In genomic region chr7:13990984-13991790, GRCh38 we compare ENCODE assay signal across 8 cellular contexts. TPM values are rescaled to one million over a fixed set of nuclear protein-coding genes. Genes with fewer than 3 reads are reported as not detected.
DNase-seq lines count a peak whose midpoint lies in the region; TF ChIP-seq lines count a peak whose summit lies in the region.

No MANE protein-coding gene starts in this region.

- peak overlapping the region; percentile 66 for H3K9ac ChIP-seq in SK-N-MC (ENCODE audit: insufficient read length)

- H3K9me3 ChIP-seq in DOHH2 (ENCODE audit: control insufficient read depth, insufficient read depth, low read length) (peaks cover 4% of the 10 kb centered on the region; the same call in 1 of the 2 replicates), HAP-1 (no peaks in the 10 kb centered on the region), SK-N-MC (ENCODE audit: low read depth, low read length) (no peaks in the 10 kb centered on the region), adrenal gland (replicated peaks in 1 of 3) (no peaks in the 10 kb centered on the region), tibial artery (no peaks in the 10 kb centered on the region)

- H3K27ac ChIP-seq in DOHH2 (ENCODE audit: low read depth, low read length) (no peak overlapping the region), SK-N-MC (peak overlapping the region; percentile 82), adrenal gland (peak overlapping the region; percentile 87 to 95 (median 91)), tibial artery (peak overlapping the region; percentile 73 to 86)

- H3K4me3 ChIP-seq in DOHH2 (ENCODE audit: low read length): peak overlapping the region; percentile 72
- H3K4me3 ChIP-seq in HAP-1: peak overlapping the region; percentile 39
- H3K4me3 ChIP-seq in SK-N-MC: peak overlapping the region; percentile 94
- peak overlapping the region in 3 of 4 donors; percentile 14 to 88 (median 67) for H3K4me3 ChIP-seq in adrenal gland
- H3K4me3 ChIP-seq in tibial artery: peak overlapping the region; percentile 70 to 71

- 0 to 1% (median 0%) methylated on average over 27 to 38 of the region's 38 CpGs for WGBS in adrenal gland, 4 donors

- H3K36me3 Mint-ChIP-seq in osteocyte (ENCODE audit: unreplicated experiment): peaks cover 2% of the 10 kb centered on the region

- intact Hi-C loops in adrenal gland (cut with DNase I): no loop called here
- intact Hi-C loops in cardiac septum (cut with DNase I): loop anchor here (2.0 to 5.0 kb wide), 2 partner anchors 216 to 466 kb away; no protein-coding TSS in a partner anchor
- intact Hi-C loops in tibial artery (cut with DNase I; ENCODE audit: low total_unique reads): no loop called here

- H3K4me1 ChIP-seq in DOHH2 (ENCODE audit: control insufficient read depth, low read length) (peaks cover 17% of the 10 kb centered on the region), HAP-1 (peaks cover 16% of the 10 kb centered on the region), adrenal gland (replicated peaks in 1 of 2) (peaks cover 13 to 18% of the 10 kb centered on the region in 2 donors), tibial artery (peaks cover 0 to 32% (median 5%) of the 10 kb centered on the region in 4 donors)

- no peaks in the 10 kb centered on the region for H3K27me3 Mint-ChIP-seq in osteocyte (ENCODE audit: unreplicated experiment)

- H3K9me3 Mint-ChIP-seq in osteocyte (ENCODE audit: unreplicated experiment): no peaks in the 10 kb centered on the region

- peak in 1 of 2 donors; percentile 82 for TF ChIP-seq POLR2A in adrenal gland (IDR thresholded peaks at IDR 0.05)

- no peaks in the 10 kb centered on the region for H3K4me1 Mint-ChIP-seq in osteocyte (ENCODE audit: unreplicated experiment)

- no peaks in the 10 kb centered on the region for H3K9me2 ChIP-seq in DOHH2 (replicated peaks; ENCODE audit: control insufficient read depth, low read length)

- H3K27ac Mint-ChIP-seq in osteocyte (ENCODE audit: unreplicated experiment): no peak overlapping the region

- no peaks in the 10 kb centered on the region for H3K79me2 ChIP-seq in DOHH2 (ENCODE audit: control insufficient read depth, low read length)

- in situ Hi-C loops in HAP-1 (cut with MboI; ENCODE audit: low sequenced_read_pairs): no loop called here

- peak; percentile 95 to 97 for DNase-seq in HAP-1 (ENCODE audit: low spot score in 2 of 2)
- peak; percentile 98 for DNase-seq in MV-4-11 (lab: John Stamatoyannopoulos, UW)
- DNase-seq in SK-N-MC (ENCODE audit: low read depth, low spot score): peak; percentile 74
- DNase-seq in adrenal gland: peak; percentile 96 to 99 (median 98)
- peak; percentile 97 for DNase-seq in cardiac septum (ENCODE audit: low spot score)
- DNase-seq in osteocyte (ENCODE audit: extremely low spot score, unreplicated experiment): peak; percentile 98
- peak; percentile 98 for DNase-seq in tibial artery

- no peak overlapping the region for H3K4me3 Mint-ChIP-seq in osteocyte (ENCODE audit: unreplicated experiment)

- H3K36me3 ChIP-seq in DOHH2 (ENCODE audit: control insufficient read depth, low read length) (no peaks in the 10 kb centered on the region), HAP-1 (replicated peaks) (no peaks in the 10 kb centered on the region), SK-N-MC (ENCODE audit: insufficient read depth, low read length) (no peaks in the 10 kb centered on the region), adrenal gland (replicated peaks in 1 of 2) (no peaks in the 10 kb centered on the region), tibial artery (no peaks in the 10 kb centered on the region)

- TF ChIP-seq CTCF in DOHH2 (IDR thresholded peaks at IDR 0.05; ENCODE audit: low read depth, low read length, poor library complexity, severe bottlenecking) (peak; percentile 19), adrenal gland (IDR thresholded peaks at IDR 0.05) (peak in 3 of 6 experiments; percentile 14 to 37 (median 14)), osteocyte (IDR thresholded peaks at IDR 0.05) (peak; percentile 24), tibial artery (IDR thresholded peaks at IDR 0.05) (no peak)

- no peaks in the 10 kb centered on the region for H4K20me1 ChIP-seq in DOHH2 (ENCODE audit: control insufficient read depth, insufficient read depth, low read depth, low read length)

- H3K27me3 ChIP-seq in DOHH2 (ENCODE audit: control insufficient read depth, low read length) (0 out of 2 replicates have a peak, but pooled peaks cover 2% of the 10 kb centered on the region), HAP-1 (ENCODE audit: low read depth) (no peaks in the 10 kb centered on the region), adrenal gland (no peaks in the 10 kb centered on the region), tibial artery (no peaks in the 10 kb centered on the region)

- no peaks in the 10 kb centered on the region for H3F3A ChIP-seq in DOHH2 (ENCODE audit: control insufficient read depth, insufficient read depth)

- H3K4me2 ChIP-seq in DOHH2 (ENCODE audit: low read length): peak overlapping the region; percentile 72

RNA-seq across cellular contexts. Expression of gene ETV1, which starts 1.7 kb away (rescaled TPM):
- total RNA-seq in adrenal gland (10 to 100 TPM; 16.9 to 80.0 (median 29.5) TPM), cardiac septum (165 TPM), osteocyte (14.5 and 15.2 TPM in 2 replicates)
- 10 to 100 TPM; 12.1 to 34.4 (median 33.5) TPM for polyA plus RNA-seq in adrenal gland

Comparison
In these comparisons a context has a peak if more than half of its experiments do, and no peak if none do; other contexts are left out.
1. H3K4me3 ChIP-seq: peak in every context shown above with its lines; median percentile 94 in SK-N-MC; 72 in DOHH2; 70 in tibial artery; 67 in adrenal gland; 39 in HAP-1.
2. CTCF ChIP-seq: peak in DOHH2 (single experiment) and osteocyte (single experiment); none in tibial artery (0 of 2).
3. Peak in every context shown above with its lines, with median percentiles within 50 percentile points of each other: DNase-seq.